ENCODE assay signal across 1 cellular context in the genomic region with DNA sequence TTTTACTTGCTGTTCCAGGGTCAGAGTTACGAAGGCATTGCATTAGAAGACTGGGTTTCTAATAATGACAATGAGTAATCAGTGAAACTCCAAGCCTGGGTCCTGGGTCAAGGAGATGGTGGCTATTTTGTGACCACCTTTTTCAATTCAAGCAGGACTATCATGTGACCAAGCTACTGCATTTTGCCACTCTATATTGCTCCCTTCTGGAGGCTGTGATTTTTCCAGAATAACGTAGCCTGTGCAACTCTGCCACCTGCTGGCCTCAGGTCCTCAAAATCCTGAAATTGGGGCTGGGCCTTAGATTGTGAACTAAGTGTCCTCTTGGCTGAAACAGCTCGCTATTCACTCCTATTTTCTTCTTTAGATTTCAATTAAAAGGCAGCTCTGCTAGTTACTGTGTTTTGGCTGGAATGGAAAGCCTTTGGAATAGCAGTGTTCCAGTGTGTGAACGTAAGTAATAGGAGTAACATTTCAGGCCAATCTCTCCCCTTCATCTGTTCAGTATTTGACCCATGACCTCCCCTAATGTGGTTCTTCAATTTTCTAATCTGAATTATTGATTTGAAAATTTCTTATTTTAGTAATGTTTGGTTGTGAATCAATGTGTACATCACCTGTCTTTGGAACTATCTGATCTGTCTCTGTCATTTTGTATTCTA.
TF ChIP-seq lines count a peak whose summit lies in the region.

No MANE protein-coding gene starts in this region.

TF ChIP-seq in K562, 482 proteins besides CTCF, POLR2A, EP300 and RAD21 (continued from another document and continues in another):
- TF ChIP-seq, protein P1, sequence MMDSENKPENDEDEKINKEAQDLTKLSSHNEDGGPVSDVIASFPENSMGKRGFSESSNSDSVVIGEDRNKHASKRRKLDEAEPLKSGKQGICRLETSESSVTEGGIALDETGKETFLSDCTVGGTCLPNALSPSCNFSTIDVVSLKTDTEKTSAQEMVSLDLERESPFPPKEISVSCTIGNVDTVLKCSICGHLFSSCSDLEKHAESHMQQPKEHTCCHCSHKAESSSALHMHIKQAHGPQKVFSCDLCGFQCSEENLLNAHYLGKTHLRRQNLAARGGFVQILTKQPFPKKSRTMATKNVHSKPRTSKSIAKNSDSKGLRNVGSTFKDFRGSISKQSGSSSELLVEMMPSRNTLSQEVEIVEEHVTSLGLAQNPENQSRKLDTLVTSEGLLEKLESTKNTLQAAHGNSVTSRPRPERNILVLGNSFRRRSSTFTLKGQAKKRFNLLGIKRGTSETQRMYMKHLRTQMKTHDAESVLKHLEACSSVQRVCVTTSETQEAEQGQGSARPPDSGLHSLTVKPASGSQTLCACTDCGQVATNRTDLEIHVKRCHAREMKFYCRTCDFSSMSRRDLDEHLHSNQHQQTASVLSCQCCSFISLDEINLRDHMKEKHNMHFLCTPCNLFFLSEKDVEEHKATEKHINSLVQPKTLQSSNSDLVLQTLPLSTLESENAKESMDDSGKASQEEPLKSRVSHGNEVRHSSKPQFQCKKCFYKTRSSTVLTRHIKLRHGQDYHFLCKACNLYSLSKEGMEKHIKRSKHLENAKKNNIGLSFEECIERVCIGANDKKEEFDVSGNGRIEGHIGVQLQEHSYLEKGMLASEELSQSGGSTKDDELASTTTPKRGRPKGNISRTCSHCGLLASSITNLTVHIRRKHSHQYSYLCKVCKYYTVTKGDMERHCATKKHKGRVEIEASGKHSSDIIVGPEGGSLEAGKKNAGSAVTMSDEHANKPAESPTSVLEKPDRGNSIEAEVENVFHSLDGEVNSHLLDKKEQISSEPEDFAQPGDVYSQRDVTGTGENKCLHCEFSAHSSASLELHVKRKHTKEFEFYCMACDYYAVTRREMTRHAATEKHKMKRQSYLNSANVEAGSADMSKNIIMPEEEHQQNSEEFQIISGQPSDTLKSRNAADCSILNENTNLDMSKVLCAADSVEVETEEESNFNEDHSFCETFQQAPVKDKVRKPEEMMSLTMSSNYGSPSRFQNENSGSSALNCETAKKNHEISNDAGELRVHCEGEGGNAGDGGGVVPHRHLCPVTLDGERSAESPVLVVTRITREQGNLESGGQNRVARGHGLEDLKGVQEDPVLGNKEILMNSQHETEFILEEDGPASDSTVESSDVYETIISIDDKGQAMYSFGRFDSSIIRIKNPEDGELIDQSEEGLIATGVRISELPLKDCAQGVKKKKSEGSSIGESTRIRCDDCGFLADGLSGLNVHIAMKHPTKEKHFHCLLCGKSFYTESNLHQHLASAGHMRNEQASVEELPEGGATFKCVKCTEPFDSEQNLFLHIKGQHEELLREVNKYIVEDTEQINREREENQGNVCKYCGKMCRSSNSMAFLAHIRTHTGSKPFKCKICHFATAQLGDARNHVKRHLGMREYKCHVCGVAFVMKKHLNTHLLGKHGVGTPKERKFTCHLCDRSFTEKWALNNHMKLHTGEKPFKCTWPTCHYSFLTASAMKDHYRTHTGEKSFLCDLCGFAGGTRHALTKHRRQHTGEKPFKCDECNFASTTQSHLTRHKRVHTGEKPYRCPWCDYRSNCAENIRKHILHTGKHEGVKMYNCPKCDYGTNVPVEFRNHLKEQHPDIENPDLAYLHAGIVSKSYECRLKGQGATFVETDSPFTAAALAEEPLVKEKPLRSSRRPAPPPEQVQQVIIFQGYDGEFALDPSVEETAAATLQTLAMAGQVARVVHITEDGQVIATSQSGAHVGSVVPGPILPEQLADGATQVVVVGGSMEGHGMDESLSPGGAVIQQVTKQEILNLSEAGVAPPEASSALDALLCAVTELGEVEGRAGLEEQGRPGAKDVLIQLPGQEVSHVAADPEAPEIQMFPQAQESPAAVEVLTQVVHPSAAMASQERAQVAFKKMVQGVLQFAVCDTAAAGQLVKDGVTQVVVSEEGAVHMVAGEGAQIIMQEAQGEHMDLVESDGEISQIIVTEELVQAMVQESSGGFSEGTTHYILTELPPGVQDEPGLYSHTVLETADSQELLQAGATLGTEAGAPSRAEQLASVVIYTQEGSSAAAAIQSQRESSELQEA (IDR thresholded peaks at IDR 0.05; ENCODE audit: low read depth) = no peak
- no peak for TF ChIP-seq ETV1 (tag; conservative IDR thresholded peaks at IDR 0.05; ENCODE audit: low read depth)
- TF ChIP-seq, protein P2, sequence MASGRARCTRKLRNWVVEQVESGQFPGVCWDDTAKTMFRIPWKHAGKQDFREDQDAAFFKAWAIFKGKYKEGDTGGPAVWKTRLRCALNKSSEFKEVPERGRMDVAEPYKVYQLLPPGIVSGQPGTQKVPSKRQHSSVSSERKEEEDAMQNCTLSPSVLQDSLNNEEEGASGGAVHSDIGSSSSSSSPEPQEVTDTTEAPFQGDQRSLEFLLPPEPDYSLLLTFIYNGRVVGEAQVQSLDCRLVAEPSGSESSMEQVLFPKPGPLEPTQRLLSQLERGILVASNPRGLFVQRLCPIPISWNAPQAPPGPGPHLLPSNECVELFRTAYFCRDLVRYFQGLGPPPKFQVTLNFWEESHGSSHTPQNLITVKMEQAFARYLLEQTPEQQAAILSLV (tag; IDR thresholded peaks at IDR 0.05) = no peak
- TF ChIP-seq NCOA2 (IDR thresholded peaks at IDR 0.05; ENCODE audit: partially characterized antibody in 2 of 2) = no peak
- no peak for TF ChIP-seq SAFB2 (IDR thresholded peaks at IDR 0.05; ENCODE audit: borderline replicate concordance, low read depth, low read length, severe bottlenecking)
- no peak for TF ChIP-seq RFX1 (IDR thresholded peaks at IDR 0.05)
- TF ChIP-seq, protein P3, sequence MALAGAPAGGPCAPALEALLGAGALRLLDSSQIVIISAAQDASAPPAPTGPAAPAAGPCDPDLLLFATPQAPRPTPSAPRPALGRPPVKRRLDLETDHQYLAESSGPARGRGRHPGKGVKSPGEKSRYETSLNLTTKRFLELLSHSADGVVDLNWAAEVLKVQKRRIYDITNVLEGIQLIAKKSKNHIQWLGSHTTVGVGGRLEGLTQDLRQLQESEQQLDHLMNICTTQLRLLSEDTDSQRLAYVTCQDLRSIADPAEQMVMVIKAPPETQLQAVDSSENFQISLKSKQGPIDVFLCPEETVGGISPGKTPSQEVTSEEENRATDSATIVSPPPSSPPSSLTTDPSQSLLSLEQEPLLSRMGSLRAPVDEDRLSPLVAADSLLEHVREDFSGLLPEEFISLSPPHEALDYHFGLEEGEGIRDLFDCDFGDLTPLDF (CRISPR knock-in tag; IDR thresholded peaks at IDR 0.05) = no peak
- TF ChIP-seq, protein P4, sequence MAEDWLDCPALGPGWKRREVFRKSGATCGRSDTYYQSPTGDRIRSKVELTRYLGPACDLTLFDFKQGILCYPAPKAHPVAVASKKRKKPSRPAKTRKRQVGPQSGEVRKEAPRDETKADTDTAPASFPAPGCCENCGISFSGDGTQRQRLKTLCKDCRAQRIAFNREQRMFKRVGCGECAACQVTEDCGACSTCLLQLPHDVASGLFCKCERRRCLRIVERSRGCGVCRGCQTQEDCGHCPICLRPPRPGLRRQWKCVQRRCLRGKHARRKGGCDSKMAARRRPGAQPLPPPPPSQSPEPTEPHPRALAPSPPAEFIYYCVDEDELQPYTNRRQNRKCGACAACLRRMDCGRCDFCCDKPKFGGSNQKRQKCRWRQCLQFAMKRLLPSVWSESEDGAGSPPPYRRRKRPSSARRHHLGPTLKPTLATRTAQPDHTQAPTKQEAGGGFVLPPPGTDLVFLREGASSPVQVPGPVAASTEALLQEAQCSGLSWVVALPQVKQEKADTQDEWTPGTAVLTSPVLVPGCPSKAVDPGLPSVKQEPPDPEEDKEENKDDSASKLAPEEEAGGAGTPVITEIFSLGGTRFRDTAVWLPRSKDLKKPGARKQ (CRISPR knock-in tag; IDR thresholded peaks at IDR 0.05) = no peak
- no peak for TF ChIP-seq MAFG (tag; conservative IDR thresholded peaks at IDR 0.05)
- no peak for TF ChIP-seq ESRRB (CRISPR knock-in tag; IDR thresholded peaks at IDR 0.05; ENCODE audit: borderline replicate concordance)
- TF ChIP-seq, protein P5, sequence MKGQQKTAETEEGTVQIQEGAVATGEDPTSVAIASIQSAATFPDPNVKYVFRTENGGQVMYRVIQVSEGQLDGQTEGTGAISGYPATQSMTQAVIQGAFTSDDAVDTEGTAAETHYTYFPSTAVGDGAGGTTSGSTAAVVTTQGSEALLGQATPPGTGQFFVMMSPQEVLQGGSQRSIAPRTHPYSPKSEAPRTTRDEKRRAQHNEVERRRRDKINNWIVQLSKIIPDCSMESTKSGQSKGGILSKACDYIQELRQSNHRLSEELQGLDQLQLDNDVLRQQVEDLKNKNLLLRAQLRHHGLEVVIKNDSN (CRISPR knock-in tag; IDR thresholded peaks at IDR 0.05) = peak; percentile 63
- TF ChIP-seq, protein P6, sequence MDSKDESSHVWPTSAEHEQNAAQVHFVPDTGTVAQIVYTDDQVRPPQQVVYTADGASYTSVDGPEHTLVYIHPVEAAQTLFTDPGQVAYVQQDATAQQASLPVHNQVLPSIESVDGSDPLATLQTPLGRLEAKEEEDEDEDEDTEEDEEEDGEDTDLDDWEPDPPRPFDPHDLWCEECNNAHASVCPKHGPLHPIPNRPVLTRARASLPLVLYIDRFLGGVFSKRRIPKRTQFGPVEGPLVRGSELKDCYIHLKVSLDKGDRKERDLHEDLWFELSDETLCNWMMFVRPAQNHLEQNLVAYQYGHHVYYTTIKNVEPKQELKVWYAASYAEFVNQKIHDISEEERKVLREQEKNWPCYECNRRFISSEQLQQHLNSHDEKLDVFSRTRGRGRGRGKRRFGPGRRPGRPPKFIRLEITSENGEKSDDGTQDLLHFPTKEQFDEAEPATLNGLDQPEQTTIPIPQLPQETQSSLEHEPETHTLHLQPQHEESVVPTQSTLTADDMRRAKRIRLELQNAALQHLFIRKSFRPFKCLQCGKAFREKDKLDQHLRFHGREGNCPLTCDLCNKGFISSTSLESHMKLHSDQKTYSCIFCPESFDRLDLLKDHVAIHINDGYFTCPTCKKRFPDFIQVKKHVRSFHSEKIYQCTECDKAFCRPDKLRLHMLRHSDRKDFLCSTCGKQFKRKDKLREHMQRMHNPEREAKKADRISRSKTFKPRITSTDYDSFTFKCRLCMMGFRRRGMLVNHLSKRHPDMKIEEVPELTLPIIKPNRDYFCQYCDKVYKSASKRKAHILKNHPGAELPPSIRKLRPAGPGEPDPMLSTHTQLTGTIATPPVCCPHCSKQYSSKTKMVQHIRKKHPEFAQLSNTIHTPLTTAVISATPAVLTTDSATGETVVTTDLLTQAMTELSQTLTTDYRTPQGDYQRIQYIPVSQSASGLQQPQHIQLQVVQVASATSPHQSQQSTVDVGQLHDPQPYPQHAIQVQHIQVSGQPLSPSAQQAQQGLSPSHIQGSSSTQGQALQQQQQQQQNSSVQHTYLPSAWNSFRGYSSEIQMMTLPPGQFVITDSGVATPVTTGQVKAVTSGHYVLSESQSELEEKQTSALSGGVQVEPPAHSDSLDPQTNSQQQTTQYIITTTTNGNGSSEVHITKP (IDR thresholded peaks at IDR 0.05; ENCODE audit: partially characterized antibody) = no peak
- no peak for TF ChIP-seq CEBPG (CRISPR knock-in tag; IDR thresholded peaks at IDR 0.05)
- TF ChIP-seq CEBPG (tag; conservative IDR thresholded peaks at IDR 0.05 in 1 of 2, IDR thresholded peaks at IDR 0.05 in 1 of 2) = no peak
- TF ChIP-seq ARHGAP35 (IDR thresholded peaks at IDR 0.05; ENCODE audit: partially characterized antibody) = no peak
- TF ChIP-seq, protein P7, sequence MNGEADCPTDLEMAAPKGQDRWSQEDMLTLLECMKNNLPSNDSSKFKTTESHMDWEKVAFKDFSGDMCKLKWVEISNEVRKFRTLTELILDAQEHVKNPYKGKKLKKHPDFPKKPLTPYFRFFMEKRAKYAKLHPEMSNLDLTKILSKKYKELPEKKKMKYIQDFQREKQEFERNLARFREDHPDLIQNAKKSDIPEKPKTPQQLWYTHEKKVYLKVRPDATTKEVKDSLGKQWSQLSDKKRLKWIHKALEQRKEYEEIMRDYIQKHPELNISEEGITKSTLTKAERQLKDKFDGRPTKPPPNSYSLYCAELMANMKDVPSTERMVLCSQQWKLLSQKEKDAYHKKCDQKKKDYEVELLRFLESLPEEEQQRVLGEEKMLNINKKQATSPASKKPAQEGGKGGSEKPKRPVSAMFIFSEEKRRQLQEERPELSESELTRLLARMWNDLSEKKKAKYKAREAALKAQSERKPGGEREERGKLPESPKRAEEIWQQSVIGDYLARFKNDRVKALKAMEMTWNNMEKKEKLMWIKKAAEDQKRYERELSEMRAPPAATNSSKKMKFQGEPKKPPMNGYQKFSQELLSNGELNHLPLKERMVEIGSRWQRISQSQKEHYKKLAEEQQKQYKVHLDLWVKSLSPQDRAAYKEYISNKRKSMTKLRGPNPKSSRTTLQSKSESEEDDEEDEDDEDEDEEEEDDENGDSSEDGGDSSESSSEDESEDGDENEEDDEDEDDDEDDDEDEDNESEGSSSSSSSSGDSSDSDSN (IDR thresholded peaks at IDR 0.05; ENCODE audit: borderline replicate concordance in 1 of 2, low read depth in 2 of 2, low read length in 2 of 2) = no peak
- TF ChIP-seq SNIP1 (IDR thresholded peaks at IDR 0.05; ENCODE audit: low read depth) = no peak
- no peak for TF ChIP-seq ZNF134 (CRISPR knock-in tag; conservative IDR thresholded peaks at IDR 0.05)
- TF ChIP-seq, protein P8, sequence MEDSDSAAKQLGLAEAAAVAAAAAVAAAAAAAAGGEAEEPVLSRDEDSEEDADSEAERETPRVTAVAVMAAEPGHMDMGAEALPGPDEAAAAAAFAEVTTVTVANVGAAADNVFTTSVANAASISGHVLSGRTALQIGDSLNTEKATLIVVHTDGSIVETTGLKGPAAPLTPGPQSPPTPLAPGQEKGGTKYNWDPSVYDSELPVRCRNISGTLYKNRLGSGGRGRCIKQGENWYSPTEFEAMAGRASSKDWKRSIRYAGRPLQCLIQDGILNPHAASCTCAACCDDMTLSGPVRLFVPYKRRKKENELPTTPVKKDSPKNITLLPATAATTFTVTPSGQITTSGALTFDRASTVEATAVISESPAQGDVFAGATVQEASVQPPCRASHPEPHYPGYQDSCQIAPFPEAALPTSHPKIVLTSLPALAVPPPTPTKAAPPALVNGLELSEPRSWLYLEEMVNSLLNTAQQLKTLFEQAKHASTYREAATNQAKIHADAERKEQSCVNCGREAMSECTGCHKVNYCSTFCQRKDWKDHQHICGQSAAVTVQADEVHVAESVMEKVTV (CRISPR knock-in tag; IDR thresholded peaks at IDR 0.05) = peak; percentile 89
- TF ChIP-seq MTA1 (IDR thresholded peaks at IDR 0.05; ENCODE audit: borderline replicate concordance) = no peak
- TF ChIP-seq, protein P9, sequence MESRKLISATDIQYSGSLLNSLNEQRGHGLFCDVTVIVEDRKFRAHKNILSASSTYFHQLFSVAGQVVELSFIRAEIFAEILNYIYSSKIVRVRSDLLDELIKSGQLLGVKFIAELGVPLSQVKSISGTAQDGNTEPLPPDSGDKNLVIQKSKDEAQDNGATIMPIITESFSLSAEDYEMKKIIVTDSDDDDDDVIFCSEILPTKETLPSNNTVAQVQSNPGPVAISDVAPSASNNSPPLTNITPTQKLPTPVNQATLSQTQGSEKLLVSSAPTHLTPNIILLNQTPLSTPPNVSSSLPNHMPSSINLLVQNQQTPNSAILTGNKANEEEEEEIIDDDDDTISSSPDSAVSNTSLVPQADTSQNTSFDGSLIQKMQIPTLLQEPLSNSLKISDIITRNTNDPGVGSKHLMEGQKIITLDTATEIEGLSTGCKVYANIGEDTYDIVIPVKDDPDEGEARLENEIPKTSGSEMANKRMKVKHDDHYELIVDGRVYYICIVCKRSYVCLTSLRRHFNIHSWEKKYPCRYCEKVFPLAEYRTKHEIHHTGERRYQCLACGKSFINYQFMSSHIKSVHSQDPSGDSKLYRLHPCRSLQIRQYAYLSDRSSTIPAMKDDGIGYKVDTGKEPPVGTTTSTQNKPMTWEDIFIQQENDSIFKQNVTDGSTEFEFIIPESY (CRISPR knock-in tag; IDR thresholded peaks at IDR 0.05) = no peak
- no peak for TF ChIP-seq HMG20A (CRISPR knock-in tag; conservative IDR thresholded peaks at IDR 0.05)
- TF ChIP-seq SMARCB1 (IDR thresholded peaks at IDR 0.05; ENCODE audit: insufficient read length, low read depth) = no peak
- no peak for TF ChIP-seq SNRNP70 (optimal IDR thresholded peaks at IDR 0.05; ENCODE audit: low read depth, low read length)
- TF ChIP-seq SAFB (IDR thresholded peaks at IDR 0.05; ENCODE audit: borderline replicate concordance, low read depth, low read length) = no peak
- no peak for TF ChIP-seq ZNF431 (CRISPR knock-in tag; IDR thresholded peaks at IDR 0.05)
